In the genomic region with DNA sequence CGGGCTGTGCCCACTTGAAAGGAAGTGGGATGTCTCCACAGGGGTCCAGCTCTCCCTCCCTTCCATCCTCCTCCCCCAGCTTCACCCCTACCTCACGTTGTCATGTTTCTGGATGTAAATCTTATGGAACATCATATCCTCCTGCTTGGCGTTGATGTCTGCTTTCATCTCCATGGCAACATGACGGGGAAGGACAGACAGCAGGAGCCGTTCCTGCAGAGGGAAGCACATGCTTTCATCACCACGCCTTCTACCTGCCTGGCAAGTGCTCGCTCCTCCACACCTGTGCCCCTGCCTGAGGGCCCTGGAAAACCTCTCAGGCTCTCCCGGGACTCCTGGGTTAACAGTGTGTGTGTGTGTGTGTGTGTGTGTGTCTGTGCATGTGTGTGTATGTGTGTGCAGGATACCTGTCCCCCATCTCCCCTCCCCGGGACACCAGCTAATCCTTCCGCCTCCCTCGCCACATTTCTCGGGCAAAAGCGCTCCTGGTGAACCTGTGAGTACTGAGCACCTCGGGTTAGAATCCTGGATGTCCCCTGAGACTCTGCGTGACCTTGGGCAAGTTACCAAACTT, we compare ENCODE assay signal across 17 cellular contexts.
A peak's percentile ranks its signal among the peaks of the same experiment; 100 is the strongest.
DNase-seq lines count a peak whose midpoint lies in the region; ATAC-seq, FAIRE-seq and TF ChIP-seq lines count a peak whose summit lies in the region.
"Had no signal": no experiment of that assay in that cellular context is flagged by ENCODE, and none has a peak within 500 bp of the region (broad histone marks: within the 10 kb centered on the region; RNA-seq: fewer than 3 reads in every experiment).

No MANE protein-coding gene starts in this region.

- TF ChIP-seq CTCF in PC-3 (conservative IDR thresholded peaks at IDR 0.05; ENCODE audit: low read depth, low read length), result no peak

- H3K79me2 ChIP-seq in PC-3 (ENCODE audit: low read length), result no peaks in the 10 kb centered on the region

- POLR2A ChIA-PET in PC-3 (lab: Charles Lee; ENCODE audit: unreplicated experiment), result no interaction called here

- DNase-seq in HT-29 (ENCODE audit: low spot score), result peak; percentile 23
- DNase-seq in PC-3, result peak; percentile 6
- DNase-seq in right cardiac atrium, result peak in 1 of 3 donors; percentile 22
- DNase-seq in frontal cortex (ENCODE audit: low spot score in 2 of 2), result no peak
- DNase-seq in activated CD4-positive, CD25-positive, alpha-beta regulatory T cell treated with anti-CD3 and anti-CD28 coated beads, Interleukin-2, amount 50 U/mL, for 72 hours, result no peak
- no peak for DNase-seq in H4 (ENCODE audit: low spot score)
- DNase-seq: activated CD4-positive, alpha-beta T cell treated with anti-CD3 and anti-CD28 coated beads for 1 hour; activated CD8-positive, alpha-beta memory T cell treated with anti-CD3 and anti-CD28 coated beads, Interleukin-2, amount 50 U/mL, for 4 hours; NCI-H2029 treated with DMSO at 0.1 percent for 48 hours; NK-92 treated with Interleukin-12 subunit alpha and Interleukin-12 subunit beta, amount 100 ng/mL, for 24 hours; stimulated activated naive CD4-positive, alpha-beta T cell; uterus had no signal

- peak overlapping the region in 8 of 11 experiments; percentile 11 to 53 (median 23); a peak in 10 of 22 replicates for H3K4me2 ChIP-seq in BLaER1 treated with 17β-estradiol and CSF1 and Interleukin-3, amounts not matched to agents 10 nM and 100 nM
- H3K4me2 ChIP-seq in PC-3 (ENCODE audit: low read length), result no peak overlapping the region

- no peaks in the 10 kb centered on the region for H3K9me3 ChIP-seq in BLaER1 treated with 17β-estradiol and CSF1 and Interleukin-3, amounts not matched to agents 10 nM and 100 nM (replicated peaks in 1 of 11)
- H3K9me3 ChIP-seq in PC-3 (ENCODE audit: low read length), result no peaks in the 10 kb centered on the region
- no peaks in the 10 kb centered on the region for H3K9me3 ChIP-seq in right cardiac atrium (ENCODE audit: control insufficient read depth, low read length)
- H3K9me3 ChIP-seq: uterus had no signal

- no peaks in the 10 kb centered on the region for H4K20me1 ChIP-seq in BLaER1 treated with 17β-estradiol and CSF1 and Interleukin-3, amounts not matched to agents 10 nM and 100 nM
- H4K20me1 ChIP-seq in PC-3 (ENCODE audit: low read length), result no peaks in the 10 kb centered on the region

- WGBS in right cardiac atrium, result 69% methylated on average over 15 of the region's 15 CpGs

- no peak for ATAC-seq in PC-3
- no peak for ATAC-seq in right cardiac atrium
- ATAC-seq in GM21423 (IDR thresholded peaks at IDR 0.05; ENCODE audit: unreplicated experiment), result no peak
- ATAC-seq: activated naive CD4-positive, alpha-beta T cell treated with anti-CD3 and anti-CD28 coated beads, Interleukin-2, amount 50 U/mL, for 72 hours had no signal

- H3K4me3 ChIP-seq in BLaER1 treated with 17β-estradiol and CSF1 and Interleukin-3, amounts not matched to agents 10 nM and 100 nM, result no peak overlapping the region
- H3K4me3 ChIP-seq in PC-3 (ENCODE audit: low read length), result no peak overlapping the region
- H3K4me3 ChIP-seq in right cardiac atrium (ENCODE audit: low read length), result no peak overlapping the region
- H3K4me3 ChIP-seq: skin epidermis, uterus had no signal

- intact Hi-C loops in PC-3 (cut with micrococcal nuclease), result no loop called here
- intact Hi-C loops in right cardiac atrium (cut with DNase I), result loop anchor here in 1 of 4 donors (10.0 kb wide), 1 partner anchor 57 kb away; no protein-coding TSS in a partner anchor

- CTCF ChIA-PET in PC-3 (lab: Charles Lee), result no interaction called here

- peaks cover 10 to 73% (median 41%) of the 10 kb centered on the region in 10 experiments; a peak in 18 of 20 replicates for H3K4me1 ChIP-seq in BLaER1 treated with 17β-estradiol and CSF1 and Interleukin-3, amounts not matched to agents 10 nM and 100 nM
- H3K4me1 ChIP-seq in PC-3 (ENCODE audit: insufficient read depth, low read length), result no peaks in the 10 kb centered on the region
- peaks cover 20% of the 10 kb centered on the region for H3K4me1 ChIP-seq in right cardiac atrium (ENCODE audit: control insufficient read depth, insufficient read depth, low read length)
- H3K4me1 ChIP-seq: uterus had no signal

- FAIRE-seq in frontal cortex (lab: Jason Lieb, UNC), result no peak
- FAIRE-seq: bronchial epithelial cell had no signal

- no peaks in the 10 kb centered on the region for H3K27me3 ChIP-seq in BLaER1 treated with 17β-estradiol and CSF1 and Interleukin-3, amounts not matched to agents 10 nM and 100 nM
- peaks cover 48% of the 10 kb centered on the region for H3K27me3 ChIP-seq in PC-3 (ENCODE audit: low read length)
- H3K27me3 ChIP-seq in right cardiac atrium (ENCODE audit: control insufficient read depth, insufficient read depth), result no peaks in the 10 kb centered on the region
- H3K27me3 ChIP-seq: uterus had no signal

- no TSS peak for BruUV-seq in PC-3 (replicated peaks; lab: Mats Ljungman, UMichigan)

- H3K27ac ChIP-seq in BLaER1 treated with 17β-estradiol and CSF1 and Interleukin-3, amounts not matched to agents 10 nM and 100 nM, result no peak overlapping the region
- no peak overlapping the region for H3K27ac ChIP-seq in PC-3 (ENCODE audit: low read length)
- H3K27ac ChIP-seq in right cardiac atrium (ENCODE audit: low read length), result peak overlapping the region; percentile 62
- H3K27ac ChIP-seq: skin epidermis, uterus had no signal

- no peaks in the 10 kb centered on the region for H3K9me2 ChIP-seq in PC-3 (replicated peaks; ENCODE audit: low read length)

- H3F3A ChIP-seq in PC-3 (ENCODE audit: low read length, unreplicated experiment), result no peaks in the 10 kb centered on the region

- H2AFZ ChIP-seq in PC-3 (ENCODE audit: low read length), result no peak overlapping the region

- no peaks in the 10 kb centered on the region for H3K36me3 ChIP-seq in BLaER1 treated with 17β-estradiol and CSF1 and Interleukin-3, amounts not matched to agents 10 nM and 100 nM
- no peaks in the 10 kb centered on the region for H3K36me3 ChIP-seq in PC-3 (ENCODE audit: low read depth, low read length)
- H3K36me3 ChIP-seq: uterus had no signal

- H3K9ac ChIP-seq in BLaER1 treated with 17β-estradiol and CSF1 and Interleukin-3, amounts not matched to agents 10 nM and 100 nM, result no peak overlapping the region
- H3K9ac ChIP-seq in PC-3 (ENCODE audit: low read length), result no peak overlapping the region

Comparison
In these comparisons a context has a peak if more than half of its experiments do, and no peak if none do; other contexts are left out.
1. DNase-seq: peak in HT-29 (single experiment) and PC-3 (single experiment); none in frontal cortex (0 of 2), activated CD4-positive, CD25-positive, alpha-beta regulatory T cell treated with anti-CD3 and anti-CD28 coated beads, Interleukin-2, amount 50 U/mL, for 72 hours (single experiment) and H4 (single experiment).